In genomic region chr11:35127619-35128018, GRCh38 we compare ENCODE assay signal across 23 cellular contexts. TPM values are rescaled to one million over a fixed set of nuclear protein-coding genes. Genes with fewer than 3 reads are reported as not detected.
DNase-seq lines count a peak whose midpoint lies in the region; ATAC-seq, FAIRE-seq and TF ChIP-seq lines count a peak whose summit lies in the region.
"Had no signal": no experiment of that assay in that cellular context is flagged by ENCODE, and none has a peak within 500 bp of the region (broad histone marks: within the 10 kb centered on the region; RNA-seq: fewer than 3 reads in every experiment).

No MANE protein-coding gene starts in this region.

- ATAC-seq in activated CD8-positive, alpha-beta T cell treated with anti-CD3 and anti-CD28 coated beads for 36 hours: no peak
- ATAC-seq in activated CD8-positive, alpha-beta T cell treated with anti-CD3 and anti-CD28 coated beads, Interleukin-2, amount 10 ng/mL, durations not matched to agents 7 days and 5 days: no peak
- ATAC-seq in GM18907 (IDR thresholded peaks at IDR 0.05; ENCODE audit: unreplicated experiment) (peak; percentile 29), HG03378 (IDR thresholded peaks at IDR 0.05; ENCODE audit: unreplicated experiment) (peak; percentile 18), GM12878 (peak; percentile 46), GM21381 (IDR thresholded peaks at IDR 0.05; ENCODE audit: unreplicated experiment) (no peak)
- ATAC-seq: K562, PC-3 had no signal

- no peaks in the 10 kb centered on the region for H3K27me3 ChIP-seq in GM12878 (replicated peaks in 1 of 2; ENCODE audit: control insufficient read depth in 2 of 2, insufficient read depth in 2 of 2, low read length in 1 of 2)
- no peaks in the 10 kb centered on the region for H3K27me3 ChIP-seq in Karpas-422 (ENCODE audit: low read length)
- H3K27me3 ChIP-seq: breast epithelium, suprapubic skin had no signal

- no peak for FAIRE-seq in GM12878 (lab: Jason Lieb, UNC)
- FAIRE-seq: K562 had no signal

- no peak for TF ChIP-seq RAD21 in GM12878 (IDR thresholded peaks at IDR 0.05; ENCODE audit: insufficient read depth, low read depth, low read length)

- RAD21 ChIA-PET in GM12878 (lab: Charles Lee; ENCODE audit: unreplicated experiment): interaction anchor here (1.1 to 6.7 kb wide), 7 partner anchors 13 to 86 kb away, joined by 3 to 40 read pairs (median 4); partner anchors contain the start of gene CD44

- no TSS peak for BruUV-seq in GM12878 (replicated peaks; lab: Mats Ljungman, UMichigan)

- H3K9ac ChIP-seq in GM12878 (ENCODE audit: control insufficient read depth, insufficient read depth, low read length) (peak overlapping the region; percentile 51), Karpas-422 (ENCODE audit: low read length) (no peak overlapping the region)

- no peaks in the 10 kb centered on the region for H3K27me3 Mint-ChIP-seq in activated CD8-positive, alpha-beta T cell treated with anti-CD3 and anti-CD28 coated beads for 36 hours
- no peaks in the 10 kb centered on the region for H3K27me3 Mint-ChIP-seq in activated CD8-positive, alpha-beta T cell treated with anti-CD3 and anti-CD28 coated beads, Interleukin-2, amount 10 ng/mL, durations not matched to agents 7 days and 5 days (ENCODE audit: low read depth)
- H3K27me3 Mint-ChIP-seq: activated CD4-positive, alpha-beta memory T cell treated with anti-CD3 and anti-CD28 coated beads for 36 hours had no signal

- 0% methylated on average over 2 of the region's 2 CpGs for WGBS in GM12878 (ENCODE audit: insufficient coverage, insufficient replicate concordance, low lambda C conversion rate, missing lambda C conversion rate)

- H3K9me3 ChIP-seq in GM12878 (replicated peaks; ENCODE audit: control insufficient read depth, insufficient read depth, low read length): no peaks in the 10 kb centered on the region
- H3K9me3 ChIP-seq in Karpas-422 (ENCODE audit: low read length): no peaks in the 10 kb centered on the region
- H3K9me3 ChIP-seq: breast epithelium, suprapubic skin had no signal

- in situ Hi-C loops in GM12878 (cut with MboI): no loop called here

- peaks cover 52% of the 10 kb centered on the region for H3K4me1 ChIP-seq in GM12878 (ENCODE audit: control insufficient read depth, insufficient read depth, low read length)
- H3K4me1 ChIP-seq in Karpas-422 (ENCODE audit: low read length): peaks cover 14% of the 10 kb centered on the region
- H3K4me1 ChIP-seq: breast epithelium had no signal

- no peak for TF ChIP-seq CTCF in activated CD8-positive, alpha-beta T cell treated with anti-CD3 and anti-CD28 coated beads for 36 hours (IDR thresholded peaks at IDR 0.05)
- TF ChIP-seq CTCF in GM12878 (IDR thresholded peaks at IDR 0.05 in 2 of 3, conservative IDR thresholded peaks at IDR 0.05 in 1 of 3; ENCODE audit: control insufficient read depth in 2 of 3, extremely low read depth in 1 of 3, insufficient read depth in 1 of 3, low read depth in 3 of 3, low read length in 3 of 3): no peak

- H3K36me3 Mint-ChIP-seq in activated CD8-positive, alpha-beta T cell treated with anti-CD3 and anti-CD28 coated beads for 36 hours (ENCODE audit: low read depth): no peaks in the 10 kb centered on the region
- H3K36me3 Mint-ChIP-seq in activated CD8-positive, alpha-beta T cell treated with anti-CD3 and anti-CD28 coated beads, Interleukin-2, amount 10 ng/mL, durations not matched to agents 7 days and 5 days (ENCODE audit: low read depth): no peaks in the 10 kb centered on the region
- H3K36me3 Mint-ChIP-seq: activated CD4-positive, alpha-beta memory T cell treated with anti-CD3 and anti-CD28 coated beads for 36 hours had no signal

- TF ChIP-seq POLR2A in GM12878 (IDR thresholded peaks at IDR 0.05; ENCODE audit: low read depth, low read length): no peak

- no peaks in the 10 kb centered on the region for H3K36me3 ChIP-seq in GM12878 (ENCODE audit: control insufficient read depth in 2 of 2, insufficient read depth in 2 of 2, low read length in 1 of 2)
- no peaks in the 10 kb centered on the region for H3K36me3 ChIP-seq in Karpas-422 (ENCODE audit: insufficient read depth, low read length)
- H3K36me3 ChIP-seq: breast epithelium, suprapubic skin had no signal

- H3K79me2 ChIP-seq in GM12878 (ENCODE audit: control insufficient read depth, insufficient read depth, low read length): no peaks in the 10 kb centered on the region
- H3K79me2 ChIP-seq in Karpas-422 (ENCODE audit: low read length): no peaks in the 10 kb centered on the region

- H3K4me2 ChIP-seq in GM12878 (ENCODE audit: control insufficient read depth, insufficient read depth) (peak overlapping the region; percentile 79), Karpas-422 (ENCODE audit: low read depth, low read length, poor library complexity, severe bottlenecking) (no peak overlapping the region)

- H3K9me2 ChIP-seq in Karpas-422 (replicated peaks; ENCODE audit: insufficient read depth, low read length): no peaks in the 10 kb centered on the region

- peaks cover 67% of the 10 kb centered on the region for H3K4me1 Mint-ChIP-seq in activated CD8-positive, alpha-beta T cell treated with anti-CD3 and anti-CD28 coated beads for 36 hours (ENCODE audit: low read depth)
- H3K4me1 Mint-ChIP-seq in activated CD8-positive, alpha-beta T cell treated with anti-CD3 and anti-CD28 coated beads, Interleukin-2, amount 10 ng/mL, durations not matched to agents 7 days and 5 days (ENCODE audit: low read depth): peaks cover 49% of the 10 kb centered on the region

- no peak for DNase-seq in activated CD8-positive, alpha-beta T cell treated with anti-CD3 and anti-CD28 coated beads for 36 hours
- no peak for DNase-seq in activated CD8-positive, alpha-beta T cell treated with anti-CD3 and anti-CD28 coated beads, Interleukin-2, amount 10 ng/mL, durations not matched to agents 7 days and 5 days
- DNase-seq in GM12878 (ENCODE audit: low read depth, low spot score) (no peak), NCI-H1105 treated with DMSO at 0.1 percent for 48 hours (lab: John Stamatoyannopoulos, UW) (no peak), Karpas-422 (no peak)
- DNase-seq: activated CD4-positive, alpha-beta memory T cell treated with anti-CD3 and anti-CD28 coated beads for 36 hours; activated gamma-delta T cell; amygdala; DMS79 treated with DMSO at 0.1 percent for 48 hours; effector CD4-positive, alpha-beta T cell; H7; MM.1S; NCI-H1417 treated with DMSO at 0.1 percent for 48 hours; nucleus accumbens; PC-3; SHP77; T1000 had no signal

- CTCF ChIA-PET in activated CD8-positive, alpha-beta T cell treated with anti-CD3 and anti-CD28 coated beads for 36 hours (lab: Charles Lee): interaction anchor here (1.3 to 1.8 kb wide), 2 partner anchors 19 to 95 kb away, joined by 4 read pairs; no protein-coding TSS in a partner anchor
- CTCF ChIA-PET in activated CD8-positive, alpha-beta T cell treated with anti-CD3 and anti-CD28 coated beads, Interleukin-2, amount 10 ng/mL, durations not matched to agents 7 days and 5 days (lab: Charles Lee): no interaction called here
- CTCF ChIA-PET in GM12878 (lab: Yijun Ruan, JAX): interaction anchor here (1.7 to 4.0 kb wide), 3 partner anchors 10 to 37 kb away, joined by 4 to 10 read pairs (median 10); no protein-coding TSS in a partner anchor

- no peak overlapping the region for H3K4me3 Mint-ChIP-seq in activated CD8-positive, alpha-beta T cell treated with anti-CD3 and anti-CD28 coated beads for 36 hours
- H3K4me3 Mint-ChIP-seq in activated CD8-positive, alpha-beta T cell treated with anti-CD3 and anti-CD28 coated beads, Interleukin-2, amount 10 ng/mL, durations not matched to agents 7 days and 5 days: no peak overlapping the region

- peak overlapping the region; percentile 77 for H3K27ac ChIP-seq in GM12878 (ENCODE audit: control insufficient read depth, insufficient read depth)
- H3K27ac ChIP-seq in Karpas-422 (ENCODE audit: low read length): no peak overlapping the region
- H3K27ac ChIP-seq: breast epithelium, suprapubic skin had no signal

- SMC1A ChIA-PET in GM12878 (lab: Charles Lee; ENCODE audit: uncharacterized antibody, unreplicated experiment): interaction anchor here (1.1 to 2.7 kb wide), 7 partner anchors 11 to 121 kb away, joined by 3 to 11 read pairs (median 4); partner anchors contain the start of gene CD44

- H3K4me3 ChIP-seq in GM12878: 0 out of 2 replicates have a peak overlapping the region, but pooled peaks have one; percentile 0
- no peak overlapping the region for H3K4me3 ChIP-seq in Karpas-422 (ENCODE audit: low read length)
- H3K4me3 ChIP-seq: breast epithelium, K562, suprapubic skin had no signal

- POLR2A ChIA-PET in activated CD8-positive, alpha-beta T cell treated with anti-CD3 and anti-CD28 coated beads for 36 hours (lab: Charles Lee): interaction anchor here (1.8 to 5.0 kb wide), 2 partner anchors 13 to 18 kb away, joined by 6 to 35 read pairs; partner anchors contain the start of gene CD44
- POLR2A ChIA-PET in activated CD8-positive, alpha-beta T cell treated with anti-CD3 and anti-CD28 coated beads, Interleukin-2, amount 10 ng/mL, durations not matched to agents 7 days and 5 days (lab: Charles Lee): no interaction called here
- POLR2A ChIA-PET in GM12878 (lab: Charles Lee): no interaction called here

- intact Hi-C loops in activated CD8-positive, alpha-beta T cell treated with anti-CD3 and anti-CD28 coated beads for 36 hours (cut with micrococcal nuclease): loop anchor here (2.0 kb wide), 1 partner anchor 51 kb away; no protein-coding TSS in a partner anchor
- intact Hi-C loops in GM12878 (cut with micrococcal nuclease; ENCODE audit: unreplicated experiment): loop anchor here (2.0 kb wide), 2 partner anchors 17 to 115 kb away; no protein-coding TSS in a partner anchor

- TF ChIP-seq EP300 in GM12878 (IDR thresholded peaks at IDR 0.05; ENCODE audit: borderline replicate concordance in 1 of 2, control insufficient read depth in 1 of 2, low read depth in 2 of 2, low read length in 2 of 2): no peak

- H3K9me3 Mint-ChIP-seq in activated CD8-positive, alpha-beta T cell treated with anti-CD3 and anti-CD28 coated beads for 36 hours: no peaks in the 10 kb centered on the region
- no peaks in the 10 kb centered on the region for H3K9me3 Mint-ChIP-seq in activated CD8-positive, alpha-beta T cell treated with anti-CD3 and anti-CD28 coated beads, Interleukin-2, amount 10 ng/mL, durations not matched to agents 7 days and 5 days (ENCODE audit: insufficient read depth)
- H3K9me3 Mint-ChIP-seq: activated CD4-positive, alpha-beta memory T cell treated with anti-CD3 and anti-CD28 coated beads for 36 hours had no signal

- H2AFZ ChIP-seq in GM12878 (ENCODE audit: control insufficient read depth, low read depth, low read length) (peak overlapping the region; percentile 59; the same call in 1 of the 2 replicates), Karpas-422 (ENCODE audit: low read length) (no peak overlapping the region)

- no peaks in the 10 kb centered on the region for H4K20me1 ChIP-seq in GM12878 (ENCODE audit: control insufficient read depth, insufficient read depth)
- H4K20me1 ChIP-seq in Karpas-422 (ENCODE audit: insufficient read depth, low read depth, low read length): no peaks in the 10 kb centered on the region

- peak overlapping the region; percentile 80 for H3K27ac Mint-ChIP-seq in activated CD8-positive, alpha-beta T cell treated with anti-CD3 and anti-CD28 coated beads for 36 hours
- no peak overlapping the region for H3K27ac Mint-ChIP-seq in activated CD8-positive, alpha-beta T cell treated with anti-CD3 and anti-CD28 coated beads, Interleukin-2, amount 10 ng/mL, durations not matched to agents 7 days and 5 days

RNA-seq across cellular contexts. Expression of gene CD44, which starts 11.4 kb away (rescaled TPM):
- 100 to 1,000 TPM; 363 to 373 TPM for total RNA-seq in activated CD8-positive, alpha-beta T cell treated with anti-CD3 and anti-CD28 coated beads for 36 hours
- 100 to 1,000 TPM; 398 to 399 TPM for total RNA-seq in activated CD8-positive, alpha-beta T cell treated with anti-CD3 and anti-CD28 coated beads, Interleukin-2, amount 10 ng/mL, durations not matched to agents 7 days and 5 days
- 514 and 528 TPM in 2 replicates for total RNA-seq in GM12878 (2013; cell fraction: nucleolus; rRNA removed)
- total RNA-seq in GM12878 (2014; rRNA removed): 92.1 and 101 TPM in 2 replicates
- total RNA-seq in GM12878 (2014; rRNA removed; fragmentation: Illumina TruSeq; extraction: Trizol): 133 and 148 TPM in 2 replicates
- 293 and 295 TPM in 2 replicates for total RNA-seq in GM12878 (2021)
- 121 TPM for polyA plus RNA-seq in GM12878 (2011; ENCODE audit: low read depth)
- polyA plus RNA-seq in GM12878 (2011; rRNA removed): 190 and 193 TPM in 2 replicates
- 279 and 303 TPM in 2 replicates for polyA plus RNA-seq in GM12878 (2011; cell fraction: cytosol; rRNA removed)
- polyA plus RNA-seq in GM12878 (2011; cell fraction: nucleus; rRNA removed): 148 and 190 TPM in 2 replicates
- 190 and 271 TPM in 2 replicates for polyA plus RNA-seq in GM12878 (2012)
- polyA plus RNA-seq in GM12878 (2014; fragmentation: Illumina TruSeq; extraction: Trizol): 264 and 295 TPM in 2 replicates
- polyA plus RNA-seq in GM12878 (2014; fragmentation: Nextera tagmentation; extraction: Ambion mirVana): 10 to 100 TPM; 57.1 to 65.3 TPM
- polyA plus RNA-seq in GM12878 (2014; rRNA removed): 188 and 201 TPM in 2 replicates
- 100 to 1,000 TPM in 1 of 2 experiments, 10 to 100 TPM in 1; 95.6 to 108 TPM for polyA plus RNA-seq in GM12878 (2016; fragmentation: Nextera tagmentation; extraction: Ambion mirVana)
- 318 and 386 TPM in 2 replicates for polyA minus RNA-seq in GM12878 (2011; rRNA and poly(A)+ RNA removed)
- 126 and 137 TPM in 2 replicates for polyA minus RNA-seq in GM12878 (2011; cell fraction: cytosol; rRNA and poly(A)+ RNA removed)
- polyA minus RNA-seq in GM12878 (2011; cell fraction: nucleus; rRNA and poly(A)+ RNA removed): 179 and 299 TPM in 2 replicates
- total RNA-seq in Karpas-422 (2014; rRNA removed; shearing (Covaris generic); ENCODE audit: low replicate concordance): 0.58 and 0.86 TPM in 2 replicates

Comparison
In these comparisons a context has a peak if more than half of its experiments do, and no peak if none do; other contexts are left out.
1. ATAC-seq: peak in GM18907 (single experiment), HG03378 (single experiment) and GM12878 (single experiment); none in activated CD8-positive, alpha-beta T cell treated with anti-CD3 and anti-CD28 coated beads for 36 hours (single experiment), activated CD8-positive, alpha-beta T cell treated with anti-CD3 and anti-CD28 coated beads, Interleukin-2, amount 10 ng/mL, durations not matched to agents 7 days and 5 days (single experiment) and GM21381 (single experiment).
2. RNA of gene CD44, which starts 11.4 kb away (total RNA-seq): 398 to 399 TPM in activated CD8-positive, alpha-beta T cell treated with anti-CD3 and anti-CD28 coated beads, Interleukin-2, amount 10 ng/mL, durations not matched to agents 7 days and 5 days, 363 to 373 TPM in activated CD8-positive, alpha-beta T cell treated with anti-CD3 and anti-CD28 coated beads for 36 hours and 92.1 to 528 TPM in GM12878; 0.58 to 0.86 TPM in Karpas-422; every median in the first group is over 10 times any median in the second.